ENCODE assay signal across 1 cellular context in the genomic region with DNA sequence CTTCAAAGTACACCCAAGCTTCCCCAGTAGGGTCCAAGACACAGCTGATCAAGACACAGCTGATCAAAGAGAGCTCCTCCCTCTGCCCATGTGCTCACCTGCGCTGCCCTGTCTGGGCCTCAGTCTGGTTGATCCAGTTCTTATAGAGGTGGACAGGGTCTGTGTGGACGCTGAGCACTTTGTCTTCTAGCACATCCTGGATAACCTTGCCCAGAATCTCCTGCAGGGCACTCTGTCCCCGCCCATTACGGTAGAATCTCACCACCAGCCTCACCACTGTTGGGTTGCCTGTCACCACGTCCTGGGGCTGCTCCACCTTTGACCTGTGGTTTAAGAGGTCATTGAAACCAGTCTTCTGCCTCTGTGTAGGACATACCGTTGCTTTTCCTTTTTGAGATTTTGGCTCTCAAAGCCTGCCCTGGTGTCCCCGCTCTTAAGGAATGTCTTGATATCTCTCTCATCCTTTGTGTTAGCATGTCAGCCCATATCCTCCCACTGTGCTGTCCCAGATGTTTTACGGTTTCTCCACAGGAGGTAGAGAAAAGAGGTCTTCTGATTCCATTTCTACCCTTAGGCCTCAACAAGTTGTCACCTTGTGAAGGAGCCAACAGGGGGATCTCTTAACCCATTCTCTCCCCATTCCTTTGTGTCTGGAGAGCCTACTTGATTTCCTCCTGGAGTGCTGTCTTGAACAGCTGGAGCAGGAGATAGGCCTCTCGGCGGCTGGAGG.
TF ChIP-seq lines count a peak whose summit lies in the region.

No MANE protein-coding gene starts in this region.

TF ChIP-seq in HepG2, 621 proteins besides CTCF, POLR2A, EP300 and RAD21:
- no peak for TF ChIP-seq ZSCAN9 (CRISPR knock-in tag; IDR thresholded peaks at IDR 0.05; ENCODE audit: borderline replicate concordance)
- TF ChIP-seq RBFOX2 (IDR thresholded peaks at IDR 0.05; ENCODE audit: low read depth, low read length) = no peak
- no peak for TF ChIP-seq SIN3A (IDR thresholded peaks at IDR 0.05; ENCODE audit: borderline replicate concordance, low read depth, low read length)
- no peak for TF ChIP-seq NONO (IDR thresholded peaks at IDR 0.05)
- no peak for TF ChIP-seq NONO (CRISPR knock-in tag; conservative IDR thresholded peaks at IDR 0.05)
- no peak for TF ChIP-seq HNRNPLL (IDR thresholded peaks at IDR 0.05; ENCODE audit: low read depth, low read length, poor library complexity, severe bottlenecking)
- TF ChIP-seq REL (CRISPR knock-in tag; conservative IDR thresholded peaks at IDR 0.05) = no peak
- TF ChIP-seq ZFYVE20 (CRISPR knock-in tag; IDR thresholded peaks at IDR 0.05; ENCODE audit: borderline replicate concordance, low read depth) = no peak
- no peak for TF ChIP-seq ZNF205 (CRISPR knock-in tag; IDR thresholded peaks at IDR 0.05)
- no peak for TF ChIP-seq ATM (IDR thresholded peaks at IDR 0.05; ENCODE audit: borderline replicate concordance)
- no peak for TF ChIP-seq ZNF562 (CRISPR knock-in tag; IDR thresholded peaks at IDR 0.05; ENCODE audit: borderline replicate concordance)
- TF ChIP-seq, protein P1, sequence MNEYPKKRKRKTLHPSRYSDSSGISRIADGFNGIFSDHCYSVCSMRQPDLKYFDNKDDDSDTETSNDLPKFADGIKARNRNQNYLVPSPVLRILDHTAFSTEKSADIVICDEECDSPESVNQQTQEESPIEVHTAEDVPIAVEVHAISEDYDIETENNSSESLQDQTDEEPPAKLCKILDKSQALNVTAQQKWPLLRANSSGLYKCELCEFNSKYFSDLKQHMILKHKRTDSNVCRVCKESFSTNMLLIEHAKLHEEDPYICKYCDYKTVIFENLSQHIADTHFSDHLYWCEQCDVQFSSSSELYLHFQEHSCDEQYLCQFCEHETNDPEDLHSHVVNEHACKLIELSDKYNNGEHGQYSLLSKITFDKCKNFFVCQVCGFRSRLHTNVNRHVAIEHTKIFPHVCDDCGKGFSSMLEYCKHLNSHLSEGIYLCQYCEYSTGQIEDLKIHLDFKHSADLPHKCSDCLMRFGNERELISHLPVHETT (CRISPR knock-in tag; conservative IDR thresholded peaks at IDR 0.05) = no peak
- TF ChIP-seq DMAP1 (CRISPR knock-in tag; IDR thresholded peaks at IDR 0.05) = no peak
- TF ChIP-seq ATF7 (IDR thresholded peaks at IDR 0.05) = no peak
- TF ChIP-seq ATF7 (CRISPR knock-in tag; IDR thresholded peaks at IDR 0.05) = no peak
- TF ChIP-seq, protein P2, sequence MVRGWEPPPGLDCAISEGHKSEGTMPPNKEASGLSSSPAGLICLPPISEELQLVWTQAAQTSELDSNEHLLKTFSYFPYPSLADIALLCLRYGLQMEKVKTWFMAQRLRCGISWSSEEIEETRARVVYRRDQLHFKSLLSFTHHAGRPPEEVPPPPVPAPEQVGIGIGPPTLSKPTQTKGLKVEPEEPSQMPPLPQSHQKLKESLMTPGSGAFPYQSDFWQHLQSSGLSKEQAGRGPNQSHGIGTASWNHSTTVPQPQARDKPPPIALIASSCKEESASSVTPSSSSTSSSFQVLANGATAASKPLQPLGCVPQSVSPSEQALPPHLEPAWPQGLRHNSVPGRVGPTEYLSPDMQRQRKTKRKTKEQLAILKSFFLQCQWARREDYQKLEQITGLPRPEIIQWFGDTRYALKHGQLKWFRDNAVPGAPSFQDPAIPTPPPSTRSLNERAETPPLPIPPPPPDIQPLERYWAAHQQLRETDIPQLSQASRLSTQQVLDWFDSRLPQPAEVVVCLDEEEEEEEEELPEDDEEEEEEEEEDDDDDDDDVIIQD (CRISPR knock-in tag; IDR thresholded peaks at IDR 0.05; ENCODE audit: low read depth) = no peak
- TF ChIP-seq SAFB2 (CRISPR knock-in tag; IDR thresholded peaks at IDR 0.05; ENCODE audit: borderline replicate concordance, low read depth) = no peak
- no peak for TF ChIP-seq TP53 (CRISPR knock-in tag; conservative IDR thresholded peaks at IDR 0.05)
